Comparison of ENCODE assay signal across 8 cellular contexts in genomic region chr19:9768175-9769112, GRCh38. TPM values are rescaled to one million over a fixed set of nuclear protein-coding genes. Genes with fewer than 3 reads are reported as not detected.
DNase-seq lines count a peak whose midpoint lies in the region; ATAC-seq and TF ChIP-seq lines count a peak whose summit lies in the region.

Gene ZNF846, minus strand, starts transcription at chr19:9768738. Its CDS starts 3,788 bp downstream, at chr19:9764950.

- H3K9ac ChIP-seq in mucosa of rectum (ENCODE audit: low read depth in 1 of 2, low read length in 2 of 2) = peak within 1 kb of the TSS; percentile 97 to 98

- peak within 1 kb of the TSS; percentile 96 to 98 for H3K27ac ChIP-seq in mucosa of rectum (ENCODE audit: low read depth in 2 of 2, low read length in 2 of 2)

- H3K36me3 ChIP-seq in mucosa of rectum (ENCODE audit: control insufficient read depth in 2 of 2, insufficient read depth in 2 of 2, low read length in 2 of 2) = peaks cover 6 to 8% of the 10 kb centered on the region in 2 donors

- DNase-seq in DMS114 treated with DMSO at 0.1 percent for 48 hours (lab: John Stamatoyannopoulos, UW; ENCODE audit: unreplicated experiment) = peak; percentile 80
- peak; percentile 78 for DNase-seq in OCI-M2 (lab: John Stamatoyannopoulos, UW; ENCODE audit: unreplicated experiment)
- DNase-seq in activated T-cell treated with anti-CD3 and anti-CD28 coated beads, Interleukin-2, amount 50 U/mL, for 4 hours = peak; percentile 89
- DNase-seq in erythroblast (lab: John Stamatoyannopoulos, UW) = peak; percentile 96 to 97
- peak; percentile 78 to 86 for DNase-seq in stimulated activated CD8-positive, alpha-beta memory T cell treated with anti-CD3 and anti-CD28 coated beads, Interleukin-4, amount 100 ng/mL, for 4 hours (ENCODE audit: low read depth in 2 of 2, low spot score in 1 of 2)

- ATAC-seq in GM21528 (IDR thresholded peaks at IDR 0.05; ENCODE audit: low FRiP score, unreplicated experiment) = peak; percentile 98
- ATAC-seq in activated T-cell treated with anti-CD3 and anti-CD28 coated beads, Interleukin-2, amount 50 U/mL, for 4 hours = peak; percentile 97

- no peaks in the 10 kb centered on the region for H3K27me3 Mint-ChIP-seq in IgD-negative memory B cell
- H3K27me3 Mint-ChIP-seq in activated T-cell treated with anti-CD3 and anti-CD28 coated beads, Interleukin-2, amount 50 U/mL, for 4 hours (ENCODE audit: low read depth) = no peaks in the 10 kb centered on the region

- TF ChIP-seq POLR2A in erythroblast (IDR thresholded peaks at IDR 0.05; ENCODE audit: low read length) = peak; percentile 86

- H3K9me3 Mint-ChIP-seq in IgD-negative memory B cell = peaks cover 3 to 12% (median 8%) of the 10 kb centered on the region in 3 donors
- H3K9me3 Mint-ChIP-seq in activated T-cell treated with anti-CD3 and anti-CD28 coated beads, Interleukin-2, amount 50 U/mL, for 4 hours = peaks cover 8% of the 10 kb centered on the region

- H3K4me3 Mint-ChIP-seq in IgD-negative memory B cell = peak within 1 kb of the TSS; percentile 89 to 99 (median 98)
- H3K4me3 Mint-ChIP-seq in activated T-cell treated with anti-CD3 and anti-CD28 coated beads, Interleukin-2, amount 50 U/mL, for 4 hours = peak within 1 kb of the TSS; percentile 88

- H3K4me1 ChIP-seq in mucosa of rectum (ENCODE audit: control insufficient read depth in 2 of 2, insufficient read depth in 2 of 2, low read length in 2 of 2) = peaks cover 5 to 6% of the 10 kb centered on the region in 2 donors

- H3K27me3 ChIP-seq in mucosa of rectum (ENCODE audit: control insufficient read depth in 2 of 2, insufficient read depth in 2 of 2, low read length in 2 of 2) = no peaks in the 10 kb centered on the region

- peaks cover 4 to 5% (median 5%) of the 10 kb centered on the region in 3 donors for H3K4me1 Mint-ChIP-seq in IgD-negative memory B cell
- peaks cover 6% of the 10 kb centered on the region for H3K4me1 Mint-ChIP-seq in activated T-cell treated with anti-CD3 and anti-CD28 coated beads, Interleukin-2, amount 50 U/mL, for 4 hours (ENCODE audit: low read depth)

- peak within 1 kb of the TSS; percentile 80 to 98 (median 96) for H3K27ac Mint-ChIP-seq in IgD-negative memory B cell

- peaks cover 10% of the 10 kb centered on the region for H3K36me3 Mint-ChIP-seq in IgD-negative memory B cell
- peaks cover 15% of the 10 kb centered on the region for H3K36me3 Mint-ChIP-seq in activated T-cell treated with anti-CD3 and anti-CD28 coated beads, Interleukin-2, amount 50 U/mL, for 4 hours (ENCODE audit: insufficient read depth)

- peak within 1 kb of the TSS; percentile 95 for H3K4me3 ChIP-seq in mucosa of rectum (ENCODE audit: low read length in 2 of 2)

- no peaks in the 10 kb centered on the region for H3K9me3 ChIP-seq in mucosa of rectum (ENCODE audit: control insufficient read depth in 2 of 2, low read length in 2 of 2)

RNA-seq across cellular contexts. Expression of gene ZNF846, which starts in this region (rescaled TPM):
- 6.3 TPM for polyA plus RNA-seq in IgD-negative memory B cell
- total RNA-seq in activated T-cell treated with anti-CD3 and anti-CD28 coated beads, Interleukin-2, amount 50 U/mL, for 4 hours = 1 to 10 TPM; 2.6 to 3.1 (median 2.7) TPM

Comparison
In these comparisons a context has a peak if more than half of its experiments do, and no peak if none do; other contexts are left out.
1. Peak in every context shown above with its lines: DNase-seq, ATAC-seq, H3K4me3 ChIP-seq and H3K27ac ChIP-seq.